In genomic region chr10:33111652-33112051, GRCh38 we compare ENCODE assay signal across 26 cellular contexts.
DNase-seq lines count a peak whose midpoint lies in the region; ATAC-seq and TF ChIP-seq lines count a peak whose summit lies in the region.
"Had no signal": no experiment of that assay in that cellular context is flagged by ENCODE, and none has a peak within 500 bp of the region (broad histone marks: within the 10 kb centered on the region; RNA-seq: fewer than 3 reads in every experiment).

No MANE protein-coding gene starts in this region.

- H3K27ac Mint-ChIP-seq in activated CD4-positive, alpha-beta memory T cell treated with anti-CD3 and anti-CD28 coated beads, Interleukin-2, amount 10 ng/mL, durations not matched to agents 7 days and 5 days = peak overlapping the region; percentile 84
- H3K27ac Mint-ChIP-seq: activated CD4-positive, alpha-beta T cell treated with anti-CD3 and anti-CD28 coated beads, Interleukin-2, amount 10 ng/mL, durations not matched to agents 24 days and 14 days; stimulated activated naive CD8-positive, alpha-beta T cell treated with anti-CD3 and anti-CD28 coated beads, Interleukin-15, amount 100 ng/mL, for 72 hours had no signal

- TF ChIP-seq CTCF in A673 (conservative IDR thresholded peaks at IDR 0.05; ENCODE audit: low read depth, low read length) (no peak), spleen (IDR thresholded peaks at IDR 0.05 in 8 of 11, conservative IDR thresholded peaks at IDR 0.05 in 3 of 11) (no peak)

- BruUV-seq in A673 (replicated peaks; lab: Mats Ljungman, UMichigan) = no TSS peak

- POLR2A ChIA-PET in A673 (lab: Charles Lee; ENCODE audit: low non-redundant PET) = no interaction called here
- POLR2A ChIA-PET in activated CD4-positive, alpha-beta memory T cell treated with anti-CD3 and anti-CD28 coated beads, Interleukin-2, amount 10 ng/mL, durations not matched to agents 7 days and 5 days (lab: Charles Lee) = interaction anchor here (0.7 to 9.6 kb wide), 11 partner anchors 8 to 155 kb away, joined by 4 to 199 read pairs (median 6); no protein-coding TSS in a partner anchor

- H3K27me3 ChIP-seq in A673 (replicated peaks; ENCODE audit: insufficient read depth, low read depth, low read length, poor library complexity) (no peaks in the 10 kb centered on the region), BLaER1 (no peaks in the 10 kb centered on the region), spleen (replicated peaks in 1 of 7) (no peaks in the 10 kb centered on the region)
- H3K27me3 ChIP-seq: esophagus squamous epithelium, vagina had no signal

- 73 to 85% (median 76%) methylated on average over 6 of the region's 6 CpGs for WGBS in spleen, 5 donors

- CTCF ChIA-PET in A673 (lab: Charles Lee) = no interaction called here
- CTCF ChIA-PET in activated CD4-positive, alpha-beta memory T cell treated with anti-CD3 and anti-CD28 coated beads, Interleukin-2, amount 10 ng/mL, durations not matched to agents 7 days and 5 days (lab: Charles Lee) = interaction anchor here (0.9 to 2.5 kb wide), 4 partner anchors 8 to 102 kb away, joined by 3 to 6 read pairs (median 4); no protein-coding TSS in a partner anchor

- peaks cover 7% of the 10 kb centered on the region for H3K9me3 Mint-ChIP-seq in activated CD4-positive, alpha-beta memory T cell treated with anti-CD3 and anti-CD28 coated beads, Interleukin-2, amount 10 ng/mL, durations not matched to agents 7 days and 5 days
- H3K9me3 Mint-ChIP-seq: activated CD4-positive, alpha-beta T cell treated with anti-CD3 and anti-CD28 coated beads, Interleukin-2, amount 10 ng/mL, durations not matched to agents 24 days and 14 days; stimulated activated naive CD8-positive, alpha-beta T cell treated with anti-CD3 and anti-CD28 coated beads, Interleukin-15, amount 100 ng/mL, for 72 hours had no signal

- TF ChIP-seq POLR2A in spleen (IDR thresholded peaks at IDR 0.05) = no peak

- H3K27me3 Mint-ChIP-seq in activated CD4-positive, alpha-beta memory T cell treated with anti-CD3 and anti-CD28 coated beads, Interleukin-2, amount 10 ng/mL, durations not matched to agents 7 days and 5 days = no peaks in the 10 kb centered on the region
- H3K27me3 Mint-ChIP-seq: activated CD4-positive, alpha-beta T cell treated with anti-CD3 and anti-CD28 coated beads, Interleukin-2, amount 10 ng/mL, durations not matched to agents 24 days and 14 days had no signal

- H3K4me1 ChIP-seq in A673 (ENCODE audit: insufficient read depth, low read length, poor library complexity, severe bottlenecking) = peaks cover 18% of the 10 kb centered on the region
- peaks cover 71% of the 10 kb centered on the region for H3K4me1 ChIP-seq in BLaER1
- peaks cover 3 to 68% (median 51%) of the 10 kb centered on the region in 6 donors for H3K4me1 ChIP-seq in spleen
- H3K4me1 ChIP-seq: HAP-1 had no signal

- H3K4me2 ChIP-seq in BLaER1 = peak overlapping the region; percentile 68
- H3K4me2 ChIP-seq: PC-9 had no signal

- H3K4me3 Mint-ChIP-seq in activated CD4-positive, alpha-beta memory T cell treated with anti-CD3 and anti-CD28 coated beads, Interleukin-2, amount 10 ng/mL, durations not matched to agents 7 days and 5 days = peak overlapping the region; percentile 15
- H3K4me3 Mint-ChIP-seq: activated CD4-positive, alpha-beta T cell treated with anti-CD3 and anti-CD28 coated beads, Interleukin-2, amount 10 ng/mL, durations not matched to agents 24 days and 14 days had no signal

- H3K4me3 ChIP-seq in A673 (ENCODE audit: low read depth, low read length, poor library complexity, severe bottlenecking) = no peak overlapping the region
- H3K4me3 ChIP-seq in BLaER1 = no peak overlapping the region
- no peak overlapping the region for H3K4me3 ChIP-seq in spleen
- H3K4me3 ChIP-seq: esophagus squamous epithelium, HAP-1, PC-9, vagina had no signal

- ATAC-seq in GM21723 (IDR thresholded peaks at IDR 0.05; ENCODE audit: unreplicated experiment) = peak; percentile 53
- ATAC-seq: Right ventricle myocardium inferior; stimulated activated naive CD8-positive, alpha-beta T cell treated with anti-CD3 and anti-CD28 coated beads, Interleukin-15, amount 100 ng/mL, for 72 hours had no signal

- peaks cover 96% of the 10 kb centered on the region for H3K4me1 Mint-ChIP-seq in activated CD4-positive, alpha-beta memory T cell treated with anti-CD3 and anti-CD28 coated beads, Interleukin-2, amount 10 ng/mL, durations not matched to agents 7 days and 5 days

- no peaks in the 10 kb centered on the region for H3K9me3 ChIP-seq in A673 (ENCODE audit: low read depth, low read length, poor library complexity, severe bottlenecking)
- peaks cover 4% of the 10 kb centered on the region; the same call in 1 of the 2 replicates for H3K9me3 ChIP-seq in BLaER1
- no peaks in the 10 kb centered on the region for H3K9me3 ChIP-seq in spleen
- H3K9me3 ChIP-seq: esophagus squamous epithelium, HAP-1, neutrophil, vagina had no signal

- intact Hi-C loops in A673 (cut with micrococcal nuclease; ENCODE audit: unreplicated experiment) = no loop called here
- intact Hi-C loops in spleen (cut with DNase I; ENCODE audit: low total_unique reads) = no loop called here

- H3K36me3 Mint-ChIP-seq in activated CD4-positive, alpha-beta memory T cell treated with anti-CD3 and anti-CD28 coated beads, Interleukin-2, amount 10 ng/mL, durations not matched to agents 7 days and 5 days (ENCODE audit: low read depth) = peaks cover 49% of the 10 kb centered on the region

- H3K9ac ChIP-seq in BLaER1 = no peak overlapping the region

- DNase-seq in A673 (ENCODE audit: low spot score) (peak; percentile 58), nucleus accumbens (lab: John Stamatoyannopoulos, UW) (no peak), SKM-1 (lab: John Stamatoyannopoulos, UW; ENCODE audit: unreplicated experiment) (no peak), NCI-H1436 (lab: John Stamatoyannopoulos, UW) (no peak), spleen (no peak)
- DNase-seq in activated CD4-positive, alpha-beta memory T cell treated with anti-CD3 and anti-CD28 coated beads, Interleukin-2, amount 10 ng/mL, durations not matched to agents 7 days and 5 days = no peak
- DNase-seq: activated CD4-positive, alpha-beta T cell treated with anti-CD3 and anti-CD28 coated beads, Interleukin-2, amount 10 ng/mL, durations not matched to agents 24 days and 14 days; activated effector memory CD4-positive, alpha-beta T cell treated with Interleukin-2 at 50 U/mL for 16 hours; dermis blood vessel endothelial cell; esophagus squamous epithelium; foreskin melanocyte; KBM-7; mammary epithelial cell; NCI-H1105 treated with DMSO at 0.1 percent for 48 hours; NCI-H2029; NCI-H446; PC-9; stimulated activated naive CD8-positive, alpha-beta T cell treated with anti-CD3 and anti-CD28 coated beads, Interleukin-15, amount 100 ng/mL, for 72 hours; T-helper 9 cell had no signal

- H3K36me3 ChIP-seq in A673 (ENCODE audit: insufficient read depth, low read length, poor library complexity, severe bottlenecking) = no peaks in the 10 kb centered on the region
- no peaks in the 10 kb centered on the region for H3K36me3 ChIP-seq in BLaER1
- no peaks in the 10 kb centered on the region for H3K36me3 ChIP-seq in spleen
- H3K36me3 ChIP-seq: esophagus squamous epithelium, HAP-1, neutrophil, vagina had no signal

- no peaks in the 10 kb centered on the region for H4K20me1 ChIP-seq in BLaER1

- no peak overlapping the region for H3K27ac ChIP-seq in A673 (ENCODE audit: low read depth, low read length, poor library complexity, severe bottlenecking)
- H3K27ac ChIP-seq in BLaER1 = no peak overlapping the region
- peak overlapping the region in 4 of 8 donors; percentile 3 to 76 (median 58) for H3K27ac ChIP-seq in spleen
- H3K27ac ChIP-seq: esophagus squamous epithelium, neutrophil, PC-9, vagina, VCaP had no signal
